ENCODE assay signal across 22 cellular contexts in the genomic region with DNA sequence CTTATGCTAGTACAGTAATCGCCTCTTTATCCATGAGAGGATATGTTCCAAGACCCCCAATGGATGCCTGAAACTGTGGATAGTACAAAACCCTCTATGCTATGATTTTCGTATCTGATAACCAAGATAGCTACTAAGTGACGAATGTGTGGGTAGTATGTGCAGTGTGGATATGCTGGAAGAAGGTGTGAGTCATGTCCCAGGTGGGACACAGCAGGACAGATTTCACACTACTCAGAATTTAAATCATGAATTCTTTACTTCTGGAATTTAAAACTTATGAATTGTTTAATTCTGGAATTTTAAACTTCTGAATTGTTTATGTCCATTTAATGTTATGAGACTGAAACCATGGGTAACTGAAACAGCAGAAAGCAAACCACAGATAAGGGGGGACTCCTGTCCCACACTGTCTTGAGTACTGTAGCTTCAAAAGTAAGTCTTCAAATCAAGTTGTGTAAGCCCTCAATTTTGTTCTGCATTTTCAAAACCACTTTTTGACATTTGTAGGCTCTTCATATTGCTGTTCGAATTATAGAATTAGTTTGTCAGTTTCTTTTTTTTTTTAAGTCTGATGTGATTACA.
A peak's percentile ranks its signal among the peaks of the same experiment; 100 is the strongest.
DNase-seq lines count a peak whose midpoint lies in the region; ATAC-seq and TF ChIP-seq lines count a peak whose summit lies in the region.
"Had no signal": no experiment of that assay in that cellular context is flagged by ENCODE, and none has a peak within 500 bp of the region (broad histone marks: within the 10 kb centered on the region; RNA-seq: fewer than 3 reads in every experiment).

No MANE protein-coding gene starts in this region.

- H3K79me2 ChIP-seq in KMS-11 (ENCODE audit: insufficient read depth, low read depth), result no peaks in the 10 kb centered on the region

- DNase-seq in ascending aorta (ENCODE audit: low spot score in 2 of 2) (no peak), erythroblast (lab: John Stamatoyannopoulos, UW) (peak; percentile 15 to 20), thoracic aorta (ENCODE audit: low spot score) (no peak), HPDE6-E6E7 (ENCODE audit: extremely low spot score) (no peak), NCI-H1436 (lab: John Stamatoyannopoulos, UW) (no peak), COLO668 (lab: John Stamatoyannopoulos, UW; ENCODE audit: unreplicated experiment) (no peak)
- DNase-seq: activated CD4-positive, alpha-beta memory T cell treated with anti-CD3 and anti-CD28 coated beads for 36 hours; CD4-positive, alpha-beta T cell; dermis blood vessel endothelial cell; H7; heart right ventricle; mesenchymal stem cell; NCI-H1105; NCI-H2029 treated with DMSO at 0.1 percent for 48 hours; NCI-H345; nucleus accumbens; Right ventricle myocardium superior; stimulated activated CD8-positive, alpha-beta memory T cell treated with anti-CD3 and anti-CD28 coated beads, Interleukin-4, amount 100 ng/mL, for 48 hours; stomach had no signal

- ATAC-seq in thoracic aorta (ENCODE audit: insufficient number of reproducible peaks, low FRiP score, low read depth) (no peak), GM19397 (IDR thresholded peaks at IDR 0.05; ENCODE audit: unreplicated experiment) (no peak)
- ATAC-seq: activated CD4-positive, CD25-positive, alpha-beta regulatory T cell treated with anti-CD3 and anti-CD28 coated beads, Interleukin-2, amount 50 U/mL, for 24 hours had no signal

- no peak overlapping the region for H2AFZ ChIP-seq in KMS-11 (ENCODE audit: low read depth)

- H3K27me3 ChIP-seq in KMS-11 (ENCODE audit: insufficient read depth, low read depth) (no peaks in the 10 kb centered on the region), ascending aorta (no peaks in the 10 kb centered on the region), thoracic aorta (replicated peaks; ENCODE audit: insufficient read depth) (no peaks in the 10 kb centered on the region)
- H3K27me3 ChIP-seq: heart right ventricle, stomach had no signal

- no peaks in the 10 kb centered on the region for H4K20me1 ChIP-seq in KMS-11 (ENCODE audit: insufficient read depth)

- intact Hi-C loops in ascending aorta (cut with DNase I), result loop anchor here (5.0 to 10.0 kb wide), 2 partner anchors 150 to 312 kb away; no protein-coding TSS in a partner anchor

- H3K4me1 ChIP-seq in KMS-11 (ENCODE audit: low read depth, poor library complexity, severe bottlenecking) (peaks cover 39% of the 10 kb centered on the region), ascending aorta (peaks cover 0 to 11% of the 10 kb centered on the region in 2 donors), thoracic aorta (ENCODE audit: control insufficient read depth in 1 of 2, low read depth in 2 of 2) (peaks cover 8 to 61% of the 10 kb centered on the region in 2 donors)

- H3K9me3 ChIP-seq in ascending aorta (no peaks in the 10 kb centered on the region), thoracic aorta (no peaks in the 10 kb centered on the region)
- H3K9me3 ChIP-seq: stomach had no signal

- H3K36me3 ChIP-seq in KMS-11 (ENCODE audit: insufficient read depth), result no peaks in the 10 kb centered on the region
- no peaks in the 10 kb centered on the region for H3K36me3 ChIP-seq in ascending aorta
- no peaks in the 10 kb centered on the region for H3K36me3 ChIP-seq in thoracic aorta
- H3K36me3 ChIP-seq: heart right ventricle, stomach had no signal

- TF ChIP-seq CTCF in KMS-11 (conservative IDR thresholded peaks at IDR 0.05; ENCODE audit: low read depth, low read length) (no peak), ascending aorta (IDR thresholded peaks at IDR 0.05) (no peak), thoracic aorta (IDR thresholded peaks at IDR 0.05) (no peak)

- peak overlapping the region; percentile 88 for H3K4me2 ChIP-seq in KMS-11

- H3K27ac ChIP-seq in KMS-11 (peak overlapping the region; percentile 24), ascending aorta (peak overlapping the region; percentile 70 to 82), thoracic aorta (peak overlapping the region; percentile 79 to 87)
- H3K27ac ChIP-seq: heart right ventricle, stomach had no signal

- no peak for TF ChIP-seq POLR2A in erythroblast (IDR thresholded peaks at IDR 0.05; ENCODE audit: low read length)

- H3K9ac ChIP-seq in KMS-11, result peak overlapping the region; percentile 2; the same call in 1 of the 2 replicates

- no peak overlapping the region for H3K4me3 ChIP-seq in KMS-11 (IDR thresholded peaks at IDR 0.05; ENCODE audit: insufficient read depth, low read depth, low read length)
- H3K4me3 ChIP-seq in ascending aorta, result peak overlapping the region in 1 of 2 donors; percentile 53
- peak overlapping the region; percentile 64 for H3K4me3 ChIP-seq in thoracic aorta
- H3K4me3 ChIP-seq: heart right ventricle, stomach had no signal

Comparison
In these comparisons a context has a peak if more than half of its experiments do, and no peak if none do; other contexts are left out.
1. H3K27ac ChIP-seq: peak in every context shown above with its lines; median percentile 83 in thoracic aorta; 76 in ascending aorta; 24 in KMS-11.
2. DNase-seq: peak in erythroblast (2 of 2); none in ascending aorta (0 of 2), thoracic aorta (single experiment), HPDE6-E6E7 (single experiment), NCI-H1436 (single experiment) and COLO668 (single experiment).